Comparison of ENCODE assay signal across 8 cellular contexts in genomic region chr6:83536034-83536646, GRCh38. TPM values are rescaled to one million over a fixed set of nuclear protein-coding genes. Genes with fewer than 3 reads are reported as not detected.
A peak's percentile ranks its signal among the peaks of the same experiment; 100 is the strongest.
DNase-seq lines count a peak whose midpoint lies in the region; ATAC-seq and TF ChIP-seq lines count a peak whose summit lies in the region.

No MANE protein-coding gene starts in this region.

- peak; percentile 68 to 69 for DNase-seq in cardiac muscle cell (ENCODE audit: low read depth in 1 of 2, low spot score in 1 of 2)
- DNase-seq in cardiac septum (ENCODE audit: low spot score), result no peak
- peak; percentile 18 for DNase-seq in H4 (ENCODE audit: low spot score)
- peak; percentile 7 for DNase-seq in NCI-H1048 (lab: John Stamatoyannopoulos, UW)
- peak; percentile 23 for DNase-seq in activated T-cell treated with anti-CD3 and anti-CD28 coated beads for 4 hours
- DNase-seq in germinal center (ENCODE audit: low spot score), result peak; percentile 29
- peak; percentile 70 for DNase-seq in stimulated activated CD4-positive, alpha-beta T cell treated with anti-CD3 and anti-CD28 coated beads, Interleukin-15, amount 100 ng/mL, for 24 hours

- no peak for ATAC-seq in HG03108 (IDR thresholded peaks at IDR 0.05; ENCODE audit: unreplicated experiment)

- peaks cover 2% of the 10 kb centered on the region for H3K27me3 ChIP-seq in cardiac muscle cell

- no peaks in the 10 kb centered on the region for H3K4me1 ChIP-seq in cardiac muscle cell (ENCODE audit: low read depth)

- no peak overlapping the region for H3K27ac ChIP-seq in cardiac muscle cell

- intact Hi-C loops in cardiac septum (cut with DNase I), result no loop called here

- H3K9me3 ChIP-seq in cardiac muscle cell (ENCODE audit: low read depth), result no peaks in the 10 kb centered on the region

- H3K36me3 ChIP-seq in cardiac muscle cell, result no peaks in the 10 kb centered on the region

- TF ChIP-seq CTCF in cardiac muscle cell (IDR thresholded peaks at IDR 0.05; ENCODE audit: low read depth, low read length), result peak; percentile 82

- H3K4me3 ChIP-seq in cardiac muscle cell, result no peak overlapping the region

RNA-seq across cellular contexts. Expression of gene PRSS35, which starts 23.8 kb away (rescaled TPM):
- 60.2 and 89.7 TPM in 2 replicates for total RNA-seq in cardiac muscle cell
- polyA plus RNA-seq in cardiac muscle cell, result 99.3 and 133 TPM in 2 replicates
- total RNA-seq in cardiac septum, result 0.83 TPM
- total RNA-seq in H4 (2014; rRNA removed; shearing (Covaris generic)), result not detected in 2 replicates

Comparison
In these comparisons a context has a peak if more than half of its experiments do, and no peak if none do; other contexts are left out.
1. RNA of gene PRSS35, which starts 23.8 kb away (total RNA-seq): 60.2 to 89.7 TPM in cardiac muscle cell; 0.83 TPM in cardiac septum (single experiment) and not detected in H4; every median in the first group is over 10 times any median in the second.